ENCODE assay signal across 8 cellular contexts in genomic region chr3:127501177-127501576, GRCh38.
"Had no signal": no experiment of that assay in that cellular context is flagged by ENCODE, and none has a peak within 500 bp of the region (broad histone marks: within the 10 kb centered on the region; RNA-seq: fewer than 3 reads in every experiment).

No MANE protein-coding gene starts in this region.

- DNase-seq: GDM1, GF-D8 had no signal

- H3K4me3 ChIP-seq: GM12878 had no signal

- FAIRE-seq: G401.6, GM12878, GM12891, GM12892, GM18507, GM19239 had no signal

- ATAC-seq: GM12878 had no signal
